ENCODE assay signal across 1 cellular context in genomic region chr7:98641646-98642489, GRCh38.
TF ChIP-seq lines count a peak whose summit lies in the region.

No MANE protein-coding gene starts in this region.

TF ChIP-seq in WTC11, 78 proteins besides CTCF, POLR2A, EP300 and RAD21 (continued from another document):
- TF ChIP-seq ERG (CRISPR knock-in tag; IDR thresholded peaks at IDR 0.05) (no peak), PREB (CRISPR knock-in tag; IDR thresholded peaks at IDR 0.05; ENCODE audit: borderline replicate concordance) (no peak), TEAD4 (CRISPR knock-in tag; IDR thresholded peaks at IDR 0.05) (no peak), RORB (CRISPR knock-in tag; IDR thresholded peaks at IDR 0.05) (no peak), JUN (CRISPR knock-in tag; IDR thresholded peaks at IDR 0.05) (no peak), E2F5 (CRISPR knock-in tag; IDR thresholded peaks at IDR 0.05) (no peak), FOXP1 (CRISPR knock-in tag; IDR thresholded peaks at IDR 0.05; ENCODE audit: borderline replicate concordance) (no peak), FOXK1 (CRISPR knock-in tag; IDR thresholded peaks at IDR 0.05) (no peak), KAT7 (CRISPR knock-in tag; IDR thresholded peaks at IDR 0.05; ENCODE audit: borderline replicate concordance) (no peak), ZNF416 (CRISPR knock-in tag; IDR thresholded peaks at IDR 0.05) (no peak), NFATC4 (CRISPR knock-in tag; IDR thresholded peaks at IDR 0.05) (no peak), GTF2I (CRISPR knock-in tag; conservative IDR thresholded peaks at IDR 0.05) (no peak)
